In the genomic region with DNA sequence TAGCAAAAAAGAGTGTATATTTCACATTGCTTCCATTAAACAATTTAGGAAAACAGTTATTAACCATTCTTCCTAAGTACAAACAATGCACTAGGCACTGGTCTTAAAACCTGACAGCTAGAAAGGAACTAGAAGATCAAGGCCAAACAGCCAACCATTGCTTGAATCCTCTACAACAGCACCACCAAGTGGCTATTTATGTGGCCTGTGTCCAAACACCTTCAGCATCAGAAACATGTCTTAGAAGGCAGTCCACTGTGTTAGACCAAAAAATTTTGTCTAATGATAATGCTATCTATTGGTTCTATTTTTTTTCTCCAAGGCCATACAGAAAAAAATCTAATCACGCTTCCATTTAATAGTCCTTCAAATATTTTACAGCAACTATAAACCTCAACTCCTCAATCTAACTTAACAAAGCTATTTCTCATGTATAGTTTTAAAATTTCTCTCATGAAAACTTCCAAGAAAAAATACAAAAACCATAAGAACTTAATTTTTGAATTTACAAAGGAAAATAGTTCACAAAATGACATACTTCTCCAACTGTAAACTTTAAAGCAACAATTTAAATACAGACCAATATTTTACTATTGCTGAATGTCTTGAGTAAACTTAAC, we compare ENCODE assay signal across 8 cellular contexts.
DNase-seq lines count a peak whose midpoint lies in the region; ATAC-seq, FAIRE-seq and TF ChIP-seq lines count a peak whose summit lies in the region.

No MANE protein-coding gene starts in this region.

- DNase-seq in D721Med (ENCODE audit: insufficient read length, low spot score) (peak; percentile 25), NCI-H2196 (lab: John Stamatoyannopoulos, UW; ENCODE audit: unreplicated experiment) (peak; percentile 76), amniotic epithelial cell (ENCODE audit: low read depth) (peak; percentile 70), left kidney (ENCODE audit: low read depth, low spot score) (peak; percentile 72), tibial artery (no peak)
- DNase-seq in activated CD4-positive, CD25-positive, alpha-beta regulatory T cell treated with anti-CD3 and anti-CD28 coated beads, Interleukin-2, amount 50 U/mL, for 72 hours = no peak

- peak; percentile 76 for ATAC-seq in GM18873 (IDR thresholded peaks at IDR 0.05; ENCODE audit: low FRiP score, unreplicated experiment)
- peak; percentile 74 for ATAC-seq in HG03175 (IDR thresholded peaks at IDR 0.05; ENCODE audit: unreplicated experiment)

- H3K9me3 ChIP-seq in tibial artery = no peaks in the 10 kb centered on the region

- intact Hi-C loops in tibial artery (cut with DNase I; ENCODE audit: low total_unique reads) = no loop called here

- H3K36me3 ChIP-seq in tibial artery = peaks cover 30 to 72% (median 55%) of the 10 kb centered on the region in 3 donors

- H3K4me1 ChIP-seq in tibial artery = no peaks in the 10 kb centered on the region

- FAIRE-seq in D721Med (lab: Jason Lieb, UNC) = peak; percentile 64

- H3K4me3 ChIP-seq in tibial artery = no peak overlapping the region

- H3K27me3 ChIP-seq in tibial artery = no peaks in the 10 kb centered on the region

- peak; percentile 61 for TF ChIP-seq CTCF in D721Med (IDR thresholded peaks at IDR 0.05; ENCODE audit: insufficient read depth, missing control alignments)
- TF ChIP-seq CTCF in tibial artery (IDR thresholded peaks at IDR 0.05) = no peak

- H3K27ac ChIP-seq in tibial artery = no peak overlapping the region

Comparison
In these comparisons a context has a peak if more than half of its experiments do, and no peak if none do; other contexts are left out.
1. DNase-seq: peak in D721Med (single experiment), NCI-H2196 (single experiment), amniotic epithelial cell (single experiment) and left kidney (single experiment); none in tibial artery (0 of 2) and activated CD4-positive, CD25-positive, alpha-beta regulatory T cell treated with anti-CD3 and anti-CD28 coated beads, Interleukin-2, amount 50 U/mL, for 72 hours (single experiment).